33 cellular contexts compared by ENCODE assay signal in the genomic region with DNA sequence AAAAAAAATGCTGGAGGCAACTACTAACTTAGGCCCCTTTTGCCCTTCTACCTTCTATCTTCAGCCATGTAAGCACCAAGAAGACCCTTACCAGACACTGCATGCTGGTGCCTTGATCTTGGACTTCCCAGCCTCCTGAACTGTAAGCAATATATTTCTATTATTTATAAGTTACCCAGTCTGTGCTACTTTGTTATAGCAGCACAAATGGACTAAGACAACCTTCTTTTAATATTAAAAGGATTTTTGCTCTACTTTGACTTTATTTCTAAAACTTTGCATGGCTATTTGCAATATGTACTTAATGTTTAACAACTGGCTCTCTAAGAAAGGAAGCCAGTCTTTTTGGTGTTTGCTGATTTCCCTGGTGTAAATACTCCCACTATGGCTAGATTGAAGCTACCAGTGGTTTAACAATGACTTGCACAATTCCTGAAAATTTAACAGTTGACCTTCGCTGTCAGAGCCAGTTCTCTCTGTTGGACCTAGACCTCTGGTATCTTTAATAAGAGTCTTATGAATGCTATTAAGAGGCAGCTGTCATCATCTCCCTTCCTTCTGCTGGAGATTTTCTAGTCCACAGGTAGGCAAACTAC. TPM values are rescaled to one million over a fixed set of nuclear protein-coding genes. Genes with fewer than 3 reads are reported as not detected.
"Had no signal": no experiment of that assay in that cellular context is flagged by ENCODE, and none has a peak within 500 bp of the region (broad histone marks: within the 10 kb centered on the region; RNA-seq: fewer than 3 reads in every experiment).

No MANE protein-coding gene starts in this region.

- H3K9me3 ChIP-seq: colonic mucosa, esophagus squamous epithelium, gastrocnemius medialis, left lung, lower lobe of right lung had no signal

- FAIRE-seq: endometrium, islet of Langerhans, keratinocyte had no signal

- H3K4me3 ChIP-seq: colonic mucosa, esophagus squamous epithelium, gastrocnemius medialis, heart right ventricle, left lung, lower lobe of right lung had no signal

- ATAC-seq: effector memory CD8-positive, alpha-beta T cell; esophagus mucosa; gastrocnemius medialis; heart right ventricle; left cardiac atrium; left lung; left ventricle myocardium superior; lower lobe of right lung; naive thymus-derived CD4-positive, alpha-beta T cell had no signal

- H3K36me3 ChIP-seq: colonic mucosa, esophagus squamous epithelium, gastrocnemius medialis, heart right ventricle, left lung, lower lobe of right lung had no signal

- DNase-seq: colonic mucosa; cortex of kidney; effector CD8-positive, alpha-beta T cell; effector memory CD8-positive, alpha-beta T cell; endodermal cell; erythroblast; esophagus squamous epithelium; foreskin fibroblast; foreskin melanocyte; gastrocnemius medialis; glutamatergic neuron; head of caudate nucleus; heart right ventricle; hippocampal formation; left cardiac atrium; left lung; left ventricle myocardium superior; lower lobe of right lung; mesenchymal stem cell; naive thymus-derived CD4-positive, alpha-beta T cell had no signal

- H3K4me1 ChIP-seq: colonic mucosa had no signal

- H3K27me3 ChIP-seq: colonic mucosa, esophagus squamous epithelium, gastrocnemius medialis, heart right ventricle, left lung had no signal

- H3K27ac ChIP-seq: colonic mucosa, epithelial cell of prostate, esophagus squamous epithelium, gastrocnemius medialis, heart right ventricle, left lung, lower lobe of right lung had no signal

RNA-seq across cellular contexts. Expression of a gene that starts 25.2 kb away (rescaled TPM):
- total RNA-seq: colonic mucosa; dermis microvascular lymphatic vessel endothelial cell; endodermal cell; esophagus mucosa; esophagus squamous epithelium; gastrocnemius medialis; glomerular endothelial cell; heart right ventricle; kidney epithelial cell; left cardiac atrium; left lung; left ventricle myocardium superior; lower leg skin; lower lobe of right lung; lung microvascular endothelial cell; mesenteric fat pad; mesothelial cell of epicardium; mucosa of gallbladder; naive thymus-derived CD4-positive, alpha-beta T cell had no signal
- polyA plus RNA-seq: heart right ventricle; keratinocyte; naive thymus-derived CD4-positive, alpha-beta T cell had no signal

RNA-seq across cellular contexts. Expression of a gene that starts 32.2 kb away (rescaled TPM):
- total RNA-seq: colonic mucosa; dermis microvascular lymphatic vessel endothelial cell; endodermal cell; esophagus mucosa; esophagus squamous epithelium; gastrocnemius medialis; glomerular endothelial cell; heart right ventricle; kidney epithelial cell; left cardiac atrium; left lung; left ventricle myocardium superior; lower leg skin; lower lobe of right lung; lung microvascular endothelial cell; mesenteric fat pad; mesothelial cell of epicardium; mucosa of gallbladder; naive thymus-derived CD4-positive, alpha-beta T cell had no signal
- polyA plus RNA-seq: heart right ventricle; keratinocyte; naive thymus-derived CD4-positive, alpha-beta T cell had no signal
